ENCODE assay signal across 27 cellular contexts in genomic region chr20:19969106-19969505, GRCh38. TPM values are rescaled to one million over a fixed set of nuclear protein-coding genes. Genes with fewer than 3 reads are reported as not detected.
DNase-seq lines count a peak whose midpoint lies in the region; ATAC-seq and TF ChIP-seq lines count a peak whose summit lies in the region.
"Had no signal": no experiment of that assay in that cellular context is flagged by ENCODE, and none has a peak within 500 bp of the region (broad histone marks: within the 10 kb centered on the region; RNA-seq: fewer than 3 reads in every experiment).

No MANE protein-coding gene starts in this region.

- ATAC-seq in HG03469 (IDR thresholded peaks at IDR 0.05; ENCODE audit: unreplicated experiment) = no peak
- ATAC-seq in GM18505 (IDR thresholded peaks at IDR 0.05; ENCODE audit: unreplicated experiment) = no peak
- ATAC-seq: gastroesophageal sphincter, HCT116, left lobe of liver, Panc1, WTC11 had no signal

- intact Hi-C loops in CD14-positive monocyte (cut with micrococcal nuclease) = no loop called here

- peaks cover 76 to 80% of the 10 kb centered on the region in 2 donors for H3K36me3 Mint-ChIP-seq in CD14-positive monocyte
- H3K36me3 Mint-ChIP-seq in mesothelial cell of epicardium = peaks cover 45% of the 10 kb centered on the region
- H3K36me3 Mint-ChIP-seq: immature natural killer cell; natural killer cell treated with Interleukin-12 subunit alpha and Interleukin-12 subunit beta and Interleukin-15 and Interleukin-18, amount 100 ng/mL, for 72 hours; WTC11 had no signal

- DNase-seq in CD14-positive monocyte (ENCODE audit: low spot score) (no peak), COR-L47 (lab: John Stamatoyannopoulos, UW) (peak; percentile 38), amniotic epithelial cell (ENCODE audit: low read depth) (peak; percentile 58), mesothelial cell of epicardium (ENCODE audit: low spot score in 2 of 2, unreplicated experiment in 2 of 2) (no peak)
- no peak for DNase-seq in effector CD4-positive, alpha-beta T cell
- DNase-seq: activated CD4-positive, alpha-beta T cell treated with anti-CD3 and anti-CD28 coated beads, Interleukin-2, amount 50 U/mL, for 1 hour; activated naive CD4-positive, alpha-beta T cell treated with anti-CD3 and anti-CD28 coated beads, Interleukin-2, amount 50 U/mL, for 16 hours; colonic mucosa; endodermal cell; hippocampal formation; NCI-H1048; NCI-H1694; SIG-M5; stimulated activated CD4-positive, alpha-beta T cell treated with anti-CD3 and anti-CD28 coated beads, Interleukin-1b, Interleukin-23, amount 100 ng/mL, for 48 hours; stomach; SW 1271; T1000; transverse colon had no signal

- no peak overlapping the region for H3K4me3 Mint-ChIP-seq in CD14-positive monocyte
- no peak overlapping the region for H3K4me3 Mint-ChIP-seq in mesothelial cell of epicardium
- H3K4me3 Mint-ChIP-seq: endodermal cell; immature natural killer cell; natural killer cell treated with Interleukin-12 subunit alpha and Interleukin-12 subunit beta and Interleukin-15 and Interleukin-18, amount 100 ng/mL, for 72 hours; WTC11 had no signal

- H3K27me3 Mint-ChIP-seq in CD14-positive monocyte (ENCODE audit: low read depth in 3 of 3) (peaks cover 0 to 1% (median 0%) of the 10 kb centered on the region in 3 donors), mesothelial cell of epicardium (ENCODE audit: low read depth) (no peaks in the 10 kb centered on the region)

- H3K27ac Mint-ChIP-seq in CD14-positive monocyte (peak overlapping the region in 4 of 7 donors; percentile 0 to 50 (median 10)), mesothelial cell of epicardium (peak overlapping the region; percentile 5)
- H3K27ac Mint-ChIP-seq: endodermal cell; natural killer cell treated with Interleukin-12 subunit alpha and Interleukin-12 subunit beta and Interleukin-15 and Interleukin-18, amount 100 ng/mL, for 72 hours; WTC11 had no signal

- H3K9me3 Mint-ChIP-seq in CD14-positive monocyte (no peaks in the 10 kb centered on the region), mesothelial cell of epicardium (no peaks in the 10 kb centered on the region)
- H3K9me3 Mint-ChIP-seq: endodermal cell; immature natural killer cell; natural killer cell treated with Interleukin-12 subunit alpha and Interleukin-12 subunit beta and Interleukin-15 and Interleukin-18, amount 100 ng/mL, for 72 hours; WTC11 had no signal

- H3K4me1 Mint-ChIP-seq in CD14-positive monocyte (peaks cover 49% of the 10 kb centered on the region), mesothelial cell of epicardium (peaks cover 33% of the 10 kb centered on the region)
- H3K4me1 Mint-ChIP-seq: WTC11 had no signal

- TF ChIP-seq POLR2A in GM18505 (IDR thresholded peaks at IDR 0.05; ENCODE audit: borderline replicate concordance, extremely low read depth, insufficient read depth, insufficient read length) = no peak

- no peak for TF ChIP-seq CTCF in CD14-positive monocyte (IDR thresholded peaks at IDR 0.05)
- TF ChIP-seq CTCF in mesothelial cell of epicardium (IDR thresholded peaks at IDR 0.05; ENCODE audit: unreplicated experiment) = no peak

RNA-seq across cellular contexts. Expression of gene NAA20, which starts 48.1 kb away (rescaled TPM):
- 100 to 1,000 TPM in 1 of 2 donors, 10 to 100 TPM in 1; 94.0 to 103 TPM for polyA plus RNA-seq in CD14-positive monocyte
- total RNA-seq in mesothelial cell of epicardium = 34.0 to 38.9 TPM (median 36.9 TPM) in 3 replicates

Comparison
In these comparisons a context has a peak if more than half of its experiments do, and no peak if none do; other contexts are left out.
1. DNase-seq: peak in COR-L47 (single experiment) and amniotic epithelial cell (single experiment); none in CD14-positive monocyte (single experiment), mesothelial cell of epicardium (0 of 2) and effector CD4-positive, alpha-beta T cell (single experiment).